ENCODE assay signal across 27 cellular contexts in genomic region chr6:150664091-150664490, GRCh38.
"Had no signal": no experiment of that assay in that cellular context is flagged by ENCODE, and none has a peak within 500 bp of the region (broad histone marks: within the 10 kb centered on the region; RNA-seq: fewer than 3 reads in every experiment).

No MANE protein-coding gene starts in this region.

- H3K36me3 Mint-ChIP-seq: activated naive CD8-positive, alpha-beta T cell had no signal

- H3K27ac ChIP-seq: brain microvascular endothelial cell, coronary artery, dorsolateral prefrontal cortex, esophagus muscularis mucosa, foreskin keratinocyte, gastroesophageal sphincter had no signal

- H3K4me3 ChIP-seq: coronary artery, dorsolateral prefrontal cortex, esophagus muscularis mucosa, gastroesophageal sphincter had no signal

- H3K27me3 ChIP-seq: brain microvascular endothelial cell, dorsolateral prefrontal cortex, esophagus muscularis mucosa, foreskin keratinocyte, gastroesophageal sphincter had no signal

- H3K4me3 Mint-ChIP-seq: activated CD4-positive, alpha-beta memory T cell treated with anti-CD3 and anti-CD28 coated beads, Interleukin-2, amount 10 ng/mL, durations not matched to agents 7 days and 5 days; activated CD4-positive, alpha-beta T cell treated with anti-CD3 and anti-CD28 coated beads, Interleukin-2, amount 10 ng/mL, durations not matched to agents 7 days and 5 days; activated naive CD8-positive, alpha-beta T cell; activated T-cell treated with anti-CD3 and anti-CD28 coated beads, Interleukin-2, amount 50 U/mL, for 24 hours; activated T-cell treated with anti-CD3 and anti-CD28 coated beads, Interleukin-2, amount 50 U/mL, for 72 hours; central memory CD8-positive, alpha-beta T cell; dendritic cell treated with granulocyte-macrophage colony-stimulating factor and Interleukin-4, amounts not matched to agents 40 ng/mL and 50 ng/mL, for 4 days; endodermal cell had no signal

- H3K9me3 Mint-ChIP-seq: activated CD4-positive, alpha-beta memory T cell treated with anti-CD3 and anti-CD28 coated beads, Interleukin-2, amount 10 ng/mL, durations not matched to agents 7 days and 5 days; activated T-cell treated with anti-CD3 and anti-CD28 coated beads, Interleukin-2, amount 50 U/mL, for 24 hours; central memory CD8-positive, alpha-beta T cell; dendritic cell treated with granulocyte-macrophage colony-stimulating factor and Interleukin-4, amounts not matched to agents 40 ng/mL and 50 ng/mL, for 4 days; endodermal cell had no signal

- ATAC-seq: activated T-cell treated with anti-CD3 and anti-CD28 coated beads, Interleukin-2, amount 50 U/mL, for 72 hours; foreskin keratinocyte; gastroesophageal sphincter had no signal

- H3K4me1 Mint-ChIP-seq: endodermal cell had no signal

- H3K27ac Mint-ChIP-seq: activated CD4-positive, alpha-beta memory T cell treated with anti-CD3 and anti-CD28 coated beads, Interleukin-2, amount 10 ng/mL, durations not matched to agents 7 days and 5 days; activated CD4-positive, alpha-beta T cell treated with anti-CD3 and anti-CD28 coated beads, Interleukin-2, amount 10 ng/mL, durations not matched to agents 7 days and 5 days; activated naive CD8-positive, alpha-beta T cell; activated T-cell treated with anti-CD3 and anti-CD28 coated beads, Interleukin-2, amount 50 U/mL, for 24 hours; activated T-cell treated with anti-CD3 and anti-CD28 coated beads, Interleukin-2, amount 50 U/mL, for 72 hours; dendritic cell treated with granulocyte-macrophage colony-stimulating factor and Interleukin-4, amounts not matched to agents 40 ng/mL and 50 ng/mL, for 4 days; endodermal cell had no signal

- H3K36me3 ChIP-seq: brain microvascular endothelial cell, esophagus muscularis mucosa, gastroesophageal sphincter had no signal

- H3K9me3 ChIP-seq: esophagus muscularis mucosa, gastroesophageal sphincter had no signal

- H3K27me3 Mint-ChIP-seq: activated CD4-positive, alpha-beta memory T cell treated with anti-CD3 and anti-CD28 coated beads, Interleukin-2, amount 10 ng/mL, durations not matched to agents 7 days and 5 days; activated T-cell treated with anti-CD3 and anti-CD28 coated beads, Interleukin-2, amount 50 U/mL, for 24 hours; central memory CD8-positive, alpha-beta T cell; dendritic cell treated with granulocyte-macrophage colony-stimulating factor and Interleukin-4, amounts not matched to agents 40 ng/mL and 50 ng/mL, for 4 days had no signal

- DNase-seq: activated CD4-positive, alpha-beta memory T cell treated with anti-CD3 and anti-CD28 coated beads, Interleukin-2, amount 10 ng/mL, durations not matched to agents 7 days and 5 days; activated CD4-positive, alpha-beta T cell treated with anti-CD3 and anti-CD28 coated beads for 1 hour; activated CD4-positive, alpha-beta T cell treated with anti-CD3 and anti-CD28 coated beads for 4 hours; activated CD4-positive, alpha-beta T cell treated with anti-CD3 and anti-CD28 coated beads, Interleukin-2, amount 10 ng/mL, durations not matched to agents 7 days and 5 days; activated CD4-positive, alpha-beta T cell treated with anti-CD3 and anti-CD28 coated beads, Interleukin-2, amount 50 U/mL, for 4 hours; activated CD8-positive, alpha-beta memory T cell treated with anti-CD3 and anti-CD28 coated beads, Interleukin-2, amount 50 U/mL, for 48 hours; activated effector memory CD4-positive, alpha-beta T cell treated with Interleukin-2 at 50 U/mL for 16 hours; activated gamma-delta T cell treated with Interleukin-2 at 50 U/mL for 16 hours; activated naive CD4-positive, alpha-beta T cell treated with anti-CD3 and anti-CD28 coated beads, Interleukin-2, amount 50 U/mL, for 16 hours; activated naive CD4-positive, alpha-beta T cell treated with Interleukin-2 at 50 U/mL for 16 hours; activated T-cell treated with anti-CD3 and anti-CD28 coated beads for 4 hours; activated T-cell treated with anti-CD3 and anti-CD28 coated beads, Interleukin-2, amount 50 U/mL, for 24 hours; activated T-cell treated with anti-CD3 and anti-CD28 coated beads, Interleukin-2, amount 50 U/mL, for 72 hours; amniotic stem cell; anterior cingulate cortex; brain microvascular endothelial cell; dorsolateral prefrontal cortex; effector memory CD4-positive, alpha-beta T cell; endodermal cell; foreskin keratinocyte; T-helper 2 cell had no signal
